Comparison of ENCODE assay signal across 22 cellular contexts in the genomic region with DNA sequence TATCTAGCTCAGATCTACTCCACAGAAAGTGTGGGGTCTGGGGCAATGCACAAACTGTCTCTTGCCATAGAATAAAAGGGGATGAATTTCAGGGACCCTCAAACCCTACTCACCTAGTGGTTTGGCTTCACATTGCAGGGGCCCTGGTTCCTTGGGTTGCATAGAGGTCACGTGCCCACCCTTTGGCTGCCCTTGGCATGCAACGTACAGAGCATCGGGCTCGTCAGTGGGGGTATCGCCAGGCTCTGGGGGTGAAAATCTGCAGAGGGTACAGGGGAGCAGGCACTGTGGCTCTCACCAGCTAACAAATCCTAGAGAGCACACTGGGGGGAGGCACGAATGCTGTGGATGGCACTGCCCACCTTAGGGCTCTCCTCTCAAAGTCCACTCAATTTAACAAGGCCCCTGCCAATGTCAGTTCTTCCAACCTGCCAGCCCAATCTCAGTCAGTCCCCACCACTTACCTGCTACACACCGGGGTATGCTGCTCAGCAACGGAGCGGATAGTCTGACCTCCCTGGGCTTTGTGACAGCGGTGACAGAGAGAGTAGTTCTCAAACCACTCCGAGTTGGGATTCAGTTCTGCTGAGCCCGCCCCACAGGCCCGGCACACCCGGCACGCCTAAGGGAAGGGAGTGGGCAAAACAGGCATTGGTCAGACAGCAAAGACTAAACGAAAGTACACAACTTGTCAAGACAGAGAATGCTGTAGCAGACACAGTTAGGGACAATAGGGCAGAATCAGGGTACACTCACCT. TPM values are rescaled to one million over a fixed set of nuclear protein-coding genes. Genes with fewer than 3 reads are reported as not detected.
"Had no signal": no experiment of that assay in that cellular context is flagged by ENCODE, and none has a peak within 500 bp of the region (broad histone marks: within the 10 kb centered on the region; RNA-seq: fewer than 3 reads in every experiment).

No MANE protein-coding gene starts in this region.

- FAIRE-seq: TTC549 had no signal

- H3K4me3 Mint-ChIP-seq: activated B cell treated with CpG ODN at 0.5 μM for 24 hours; activated naive CD4-positive, alpha-beta T cell treated with anti-CD3 and anti-CD28 coated beads, Interleukin-2, amount 10 ng/mL, durations not matched to agents 7 days and 5 days; naive thymus-derived CD8-positive, alpha-beta T cell had no signal

- ATAC-seq: left lobe of liver; naive thymus-derived CD8-positive, alpha-beta T cell had no signal

- H3K9me3 ChIP-seq: right atrium auricular region, tibial artery, uterus had no signal

- H3K27ac ChIP-seq: hepatocyte, right atrium auricular region, tibial artery, uterus had no signal

- H3K27me3 ChIP-seq: hepatocyte, right atrium auricular region, tibial artery, uterus had no signal

- H3K4me2 ChIP-seq: hepatocyte had no signal

- H2AFZ ChIP-seq: hepatocyte had no signal

- H3K4me3 ChIP-seq: hepatocyte, right atrium auricular region, tibial artery, uterus had no signal

- H3K27me3 Mint-ChIP-seq: activated B cell treated with CpG ODN at 0.5 μM for 24 hours; activated naive CD4-positive, alpha-beta T cell treated with anti-CD3 and anti-CD28 coated beads, Interleukin-2, amount 10 ng/mL, durations not matched to agents 7 days and 5 days; naive thymus-derived CD8-positive, alpha-beta T cell; progenitor cell of endocrine pancreas had no signal

- DNase-seq: activated B cell treated with CpG ODN at 0.5 μM for 24 hours; activated CD4-positive, alpha-beta T cell treated with anti-CD3 and anti-CD28 coated beads for 48 hours; activated naive CD4-positive, alpha-beta T cell treated with anti-CD3 and anti-CD28 coated beads, Interleukin-2, amount 10 ng/mL, durations not matched to agents 7 days and 5 days; activated T-cell treated with anti-CD3 and anti-CD28 coated beads for 4 hours; islet precursor cell; mesenchymal stem cell; nucleus accumbens; stimulated activated CD4-positive, alpha-beta T cell treated with anti-CD3 and anti-CD28 coated beads, Interleukin-15, amount 100 ng/mL, for 24 hours; stimulated activated CD4-positive, alpha-beta T cell treated with anti-CD3 and anti-CD28 coated beads, Interleukin-4, amount 100 ng/mL, for 24 hours; stimulated activated naive CD4-positive, alpha-beta T cell; T-helper 2 cell; tibial artery had no signal

- H3K9me3 Mint-ChIP-seq: activated B cell treated with CpG ODN at 0.5 μM for 24 hours; activated naive CD4-positive, alpha-beta T cell treated with anti-CD3 and anti-CD28 coated beads, Interleukin-2, amount 10 ng/mL, durations not matched to agents 7 days and 5 days; activated T-helper 2 cell treated with anti-CD3 and anti-CD28 coated beads, Interferon-gamma antibody, Interleukin-2, Interleukin-4, amounts not matched to agents 10 μg/mL and 5 μg/mL and 100 μg/mL, durations not matched to agents 14 hours and 24 hours and 36 hours; naive thymus-derived CD8-positive, alpha-beta T cell had no signal

RNA-seq across cellular contexts. Expression of gene RHEBL1, which starts 17.1 kb away (rescaled TPM):
- polyA plus RNA-seq: hepatocyte had no signal

RNA-seq across cellular contexts. Expression of gene DHH, which starts 42.0 kb away (rescaled TPM):
- total RNA-seq: activated CD8-positive, alpha-beta memory T cell treated with anti-CD3 and anti-CD28 coated beads for 36 hours; activated T-helper 2 cell treated with anti-CD3 and anti-CD28 coated beads, Interferon-gamma antibody, Interleukin-2, Interleukin-4, amounts not matched to agents 10 μg/mL and 5 μg/mL and 100 μg/mL, durations not matched to agents 14 hours and 24 hours and 36 hours; hepatocyte; left lobe of liver had no signal
- polyA plus RNA-seq: hepatocyte; naive thymus-derived CD8-positive, alpha-beta T cell had no signal

RNA-seq across cellular contexts. Expression of gene DDN, which starts 53.5 kb away (rescaled TPM):
- total RNA-seq: left lobe of liver, subcutaneous adipose tissue had no signal
- polyA plus RNA-seq: hepatocyte; naive thymus-derived CD8-positive, alpha-beta T cell had no signal
